In genomic region chr7:23468721-23469149, GRCh38 we compare ENCODE assay signal across 8 cellular contexts. TPM values are rescaled to one million over a fixed set of nuclear protein-coding genes. Genes with fewer than 3 reads are reported as not detected.
DNase-seq lines count a peak whose midpoint lies in the region; ATAC-seq and TF ChIP-seq lines count a peak whose summit lies in the region.

No MANE protein-coding gene starts in this region.

- no peaks in the 10 kb centered on the region for H3K27me3 ChIP-seq in cardiac muscle cell
- peaks cover 0 to 39% of the 10 kb centered on the region in 2 donors for H3K27me3 ChIP-seq in esophagus (ENCODE audit: control insufficient read depth in 1 of 2, insufficient read depth in 2 of 2, low read length in 2 of 2)
- H3K27me3 ChIP-seq in sigmoid colon = peaks cover 63 to 100% (median 83%) of the 10 kb centered on the region in 3 donors

- H3K4me3 ChIP-seq in cardiac muscle cell (peak overlapping the region; percentile 72), esophagus (ENCODE audit: low read depth in 1 of 2, low read length in 2 of 2) (peak overlapping the region; percentile 36 to 65), sigmoid colon (peak overlapping the region in 3 of 4 donors; percentile 30 to 43 (median 41))

- TF ChIP-seq CTCF in cardiac muscle cell (IDR thresholded peaks at IDR 0.05; ENCODE audit: low read depth, low read length) (no peak), sigmoid colon (IDR thresholded peaks at IDR 0.05) (no peak)

- TF ChIP-seq EP300 in sigmoid colon (IDR thresholded peaks at IDR 0.05) = no peak

- peaks cover 13% of the 10 kb centered on the region for H3K36me3 Mint-ChIP-seq in T-helper 2 cell treated with Interferon-gamma antibody and Interleukin-4, amounts not matched to agents 5 μg/mL and 100 μg/mL, for 36 hours (ENCODE audit: low read depth)

- no peak for ATAC-seq in GM18502 (IDR thresholded peaks at IDR 0.05; ENCODE audit: poor library complexity, unreplicated experiment)
- ATAC-seq in HG03135 (IDR thresholded peaks at IDR 0.05; ENCODE audit: unreplicated experiment) = no peak

- H3K4me3 Mint-ChIP-seq in T-helper 2 cell treated with Interferon-gamma antibody and Interleukin-4, amounts not matched to agents 5 μg/mL and 100 μg/mL, for 36 hours = peak overlapping the region; percentile 82

- DNase-seq in cardiac muscle cell (ENCODE audit: low read depth in 1 of 2, low spot score in 1 of 2) = peak in 1 of 2 donors; percentile 40
- no peak for DNase-seq in cardiac septum (ENCODE audit: low spot score)
- DNase-seq in T-helper 2 cell treated with Interferon-gamma antibody and Interleukin-4, amounts not matched to agents 5 μg/mL and 100 μg/mL, for 36 hours (ENCODE audit: low spot score) = no peak
- no peak for DNase-seq in sigmoid colon
- DNase-seq in AG20443 (ENCODE audit: low spot score) = no peak

- WGBS in esophagus, 2 donors = 3 to 5% methylated on average over 17 to 29 of the region's 29 CpGs
- 1 to 4% methylated on average over 29 of the region's 29 CpGs for WGBS in sigmoid colon, 2 donors

- no peaks in the 10 kb centered on the region for H3K9me3 Mint-ChIP-seq in T-helper 2 cell treated with Interferon-gamma antibody and Interleukin-4, amounts not matched to agents 5 μg/mL and 100 μg/mL, for 36 hours

- intact Hi-C loops in cardiac septum (cut with DNase I) = no loop called here
- intact Hi-C loops in sigmoid colon (cut with DNase I) = no loop called here

- peak overlapping the region; percentile 78 for H3K27ac Mint-ChIP-seq in T-helper 2 cell treated with Interferon-gamma antibody and Interleukin-4, amounts not matched to agents 5 μg/mL and 100 μg/mL, for 36 hours

- H3K36me3 ChIP-seq in cardiac muscle cell = no peaks in the 10 kb centered on the region
- H3K36me3 ChIP-seq in esophagus (ENCODE audit: control insufficient read depth in 2 of 2, insufficient read depth in 2 of 2, low read length in 1 of 2) = no peaks in the 10 kb centered on the region
- no peaks in the 10 kb centered on the region for H3K36me3 ChIP-seq in sigmoid colon

- peaks cover 28% of the 10 kb centered on the region for H3K27me3 Mint-ChIP-seq in T-helper 2 cell treated with Interferon-gamma antibody and Interleukin-4, amounts not matched to agents 5 μg/mL and 100 μg/mL, for 36 hours (ENCODE audit: low read depth)

- H3K9me3 ChIP-seq in cardiac muscle cell (ENCODE audit: low read depth) = no peaks in the 10 kb centered on the region
- H3K9me3 ChIP-seq in esophagus (ENCODE audit: control insufficient read depth in 2 of 2, insufficient read depth in 1 of 2, low read depth in 1 of 2, low read length in 1 of 2) = no peaks in the 10 kb centered on the region
- no peaks in the 10 kb centered on the region for H3K9me3 ChIP-seq in sigmoid colon

- peaks cover 47% of the 10 kb centered on the region for H3K4me1 Mint-ChIP-seq in T-helper 2 cell treated with Interferon-gamma antibody and Interleukin-4, amounts not matched to agents 5 μg/mL and 100 μg/mL, for 36 hours (ENCODE audit: low read depth)

- H3K27ac ChIP-seq in cardiac muscle cell = peak overlapping the region; percentile 96
- no peak overlapping the region for H3K27ac ChIP-seq in esophagus (ENCODE audit: low read depth in 2 of 2, low read length in 1 of 2)
- no peak overlapping the region for H3K27ac ChIP-seq in sigmoid colon

- H3K4me1 ChIP-seq in cardiac muscle cell (ENCODE audit: low read depth) (peaks cover 30% of the 10 kb centered on the region), esophagus (ENCODE audit: control insufficient read depth in 2 of 2, insufficient read depth in 2 of 2, low read length in 1 of 2) (peaks cover 17 to 19% of the 10 kb centered on the region in 2 donors), sigmoid colon (peaks cover 0 to 46% (median 43%) of the 10 kb centered on the region in 4 donors)

- TF ChIP-seq POLR2A in sigmoid colon (IDR thresholded peaks at IDR 0.05) = no peak

RNA-seq across cellular contexts. Expression of gene IGF2BP3, which starts 1.6 kb away (rescaled TPM):
- total RNA-seq in cardiac muscle cell (44.9 and 59.3 TPM in 2 replicates), cardiac septum (0.16 TPM), sigmoid colon (1 to 10 TPM in 3 of 4 donors, under 1 TPM in 1; under 0.01 to 1.9 (median 1.4) TPM)
- polyA plus RNA-seq in cardiac muscle cell (30.5 and 45.5 TPM in 2 replicates), esophagus (1 to 10 TPM; 2.5 to 3.5 TPM), sigmoid colon (1 to 10 TPM in 1 of 3 donors, not detected in 2; 1.2 TPM)

Comparison
In these comparisons a context has a peak if more than half of its experiments do, and no peak if none do; other contexts are left out.
1. RNA of gene IGF2BP3, which starts 1.6 kb away (total RNA-seq): 44.9 to 59.3 TPM in cardiac muscle cell; under 0.01 to 1.9 TPM in sigmoid colon and 0.16 TPM in cardiac septum (single experiment); every median in the first group is over 10 times any median in the second.
2. Peak in every context shown above with its lines, with median percentiles within 50 percentile points of each other: H3K4me3 ChIP-seq.